Comparison of ENCODE assay signal across 1 cellular context in the genomic region with DNA sequence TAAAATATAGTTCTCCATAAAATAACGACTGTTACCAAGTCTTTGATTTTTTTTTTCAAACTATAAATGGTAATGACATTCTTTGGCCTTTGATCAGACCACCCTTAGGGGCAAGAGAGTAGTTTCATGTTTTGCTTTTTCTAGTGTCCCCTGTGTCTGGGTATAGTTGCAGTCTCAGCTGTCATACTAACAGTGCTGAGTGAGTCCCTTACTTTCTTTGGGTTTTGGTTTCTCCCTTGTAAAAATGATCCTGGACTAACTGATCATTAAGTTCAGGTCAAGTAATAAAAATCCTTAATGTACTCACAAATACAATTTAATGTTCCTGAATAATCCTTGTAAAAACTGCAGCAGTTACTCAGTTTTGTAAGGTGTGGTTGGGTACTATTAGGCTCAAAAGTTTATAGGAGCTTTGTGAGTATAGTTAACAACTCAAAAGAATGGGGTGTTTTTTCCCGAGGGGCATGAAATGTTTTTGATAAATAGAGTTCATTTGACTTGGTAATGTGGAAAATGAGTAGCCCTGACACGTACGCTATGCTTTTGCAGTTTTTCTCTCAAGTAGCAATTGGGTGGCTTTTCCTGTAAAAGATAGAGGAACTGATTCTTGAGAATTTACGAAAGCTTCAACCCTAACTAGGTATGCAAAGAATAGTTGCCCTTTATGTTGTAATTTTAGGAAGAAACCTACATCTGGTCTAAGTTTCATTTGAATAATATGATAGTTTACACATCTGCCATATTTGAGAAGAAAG.
TF ChIP-seq lines count a peak whose summit lies in the region.

No MANE protein-coding gene starts in this region.

TF ChIP-seq in GM12878, 131 proteins besides CTCF, POLR2A, EP300 and RAD21 (continued from another document and continues in another):
- TF ChIP-seq BCL3 (IDR thresholded peaks at IDR 0.05; ENCODE audit: borderline replicate concordance, insufficient read depth, low read depth, low read length, poor library complexity, severe bottlenecking): no peak
- TF ChIP-seq CBX3 (IDR thresholded peaks at IDR 0.05; ENCODE audit: borderline replicate concordance, low read depth): no peak
- no peak for TF ChIP-seq FOS (IDR thresholded peaks at IDR 0.05; ENCODE audit: borderline replicate concordance, extremely low read depth, insufficient read length)
- TF ChIP-seq BHLHE40 (IDR thresholded peaks at IDR 0.05; ENCODE audit: borderline replicate concordance in 1 of 2, low read depth in 2 of 2, low read length in 1 of 2): peak; percentile 6 to 75; a peak in 3 of 4 replicates
- TF ChIP-seq SKIL (IDR thresholded peaks at IDR 0.05; ENCODE audit: low read depth, poor library complexity, severe bottlenecking): peak; percentile 63
- TF ChIP-seq HDGF (IDR thresholded peaks at IDR 0.05): no peak
- no peak for TF ChIP-seq RBBP5 (conservative IDR thresholded peaks at IDR 0.05)
- TF ChIP-seq NRF1 (conservative IDR thresholded peaks at IDR 0.05; ENCODE audit: low read depth, low read length): no peak
- TF ChIP-seq, protein P1, sequence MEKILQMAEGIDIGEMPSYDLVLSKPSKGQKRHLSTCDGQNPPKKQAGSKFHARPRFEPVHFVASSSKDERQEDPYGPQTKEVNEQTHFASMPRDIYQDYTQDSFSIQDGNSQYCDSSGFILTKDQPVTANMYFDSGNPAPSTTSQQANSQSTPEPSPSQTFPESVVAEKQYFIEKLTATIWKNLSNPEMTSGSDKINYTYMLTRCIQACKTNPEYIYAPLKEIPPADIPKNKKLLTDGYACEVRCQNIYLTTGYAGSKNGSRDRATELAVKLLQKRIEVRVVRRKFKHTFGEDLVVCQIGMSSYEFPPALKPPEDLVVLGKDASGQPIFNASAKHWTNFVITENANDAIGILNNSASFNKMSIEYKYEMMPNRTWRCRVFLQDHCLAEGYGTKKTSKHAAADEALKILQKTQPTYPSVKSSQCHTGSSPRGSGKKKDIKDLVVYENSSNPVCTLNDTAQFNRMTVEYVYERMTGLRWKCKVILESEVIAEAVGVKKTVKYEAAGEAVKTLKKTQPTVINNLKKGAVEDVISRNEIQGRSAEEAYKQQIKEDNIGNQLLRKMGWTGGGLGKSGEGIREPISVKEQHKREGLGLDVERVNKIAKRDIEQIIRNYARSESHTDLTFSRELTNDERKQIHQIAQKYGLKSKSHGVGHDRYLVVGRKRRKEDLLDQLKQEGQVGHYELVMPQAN (conservative IDR thresholded peaks at IDR 0.05): 0 out of 2 replicates have a peak, but pooled peaks have one; percentile 28
- peak; percentile 97 for TF ChIP-seq STAT3 (IDR thresholded peaks at IDR 0.05; ENCODE audit: low read depth, low read length)
- 0 out of 2 replicates have a peak, but pooled peaks have one; percentile 28 for TF ChIP-seq PML (IDR thresholded peaks at IDR 0.05; ENCODE audit: low read length)
- 0 out of 2 replicates have a peak, but pooled peaks have one; percentile 62 for TF ChIP-seq CREM (IDR thresholded peaks at IDR 0.05; ENCODE audit: low read depth)
- 0 out of 2 replicates have a peak, but pooled peaks have one; percentile 22 for TF ChIP-seq ZNF384 (IDR thresholded peaks at IDR 0.05; ENCODE audit: borderline replicate concordance, low read depth, low read length)
- no peak for TF ChIP-seq NFYA (IDR thresholded peaks at IDR 0.05; ENCODE audit: borderline replicate concordance, low read depth, low read length)
- TF ChIP-seq TARDBP (IDR thresholded peaks at IDR 0.05; ENCODE audit: borderline replicate concordance): no peak
- TF ChIP-seq, protein P2, sequence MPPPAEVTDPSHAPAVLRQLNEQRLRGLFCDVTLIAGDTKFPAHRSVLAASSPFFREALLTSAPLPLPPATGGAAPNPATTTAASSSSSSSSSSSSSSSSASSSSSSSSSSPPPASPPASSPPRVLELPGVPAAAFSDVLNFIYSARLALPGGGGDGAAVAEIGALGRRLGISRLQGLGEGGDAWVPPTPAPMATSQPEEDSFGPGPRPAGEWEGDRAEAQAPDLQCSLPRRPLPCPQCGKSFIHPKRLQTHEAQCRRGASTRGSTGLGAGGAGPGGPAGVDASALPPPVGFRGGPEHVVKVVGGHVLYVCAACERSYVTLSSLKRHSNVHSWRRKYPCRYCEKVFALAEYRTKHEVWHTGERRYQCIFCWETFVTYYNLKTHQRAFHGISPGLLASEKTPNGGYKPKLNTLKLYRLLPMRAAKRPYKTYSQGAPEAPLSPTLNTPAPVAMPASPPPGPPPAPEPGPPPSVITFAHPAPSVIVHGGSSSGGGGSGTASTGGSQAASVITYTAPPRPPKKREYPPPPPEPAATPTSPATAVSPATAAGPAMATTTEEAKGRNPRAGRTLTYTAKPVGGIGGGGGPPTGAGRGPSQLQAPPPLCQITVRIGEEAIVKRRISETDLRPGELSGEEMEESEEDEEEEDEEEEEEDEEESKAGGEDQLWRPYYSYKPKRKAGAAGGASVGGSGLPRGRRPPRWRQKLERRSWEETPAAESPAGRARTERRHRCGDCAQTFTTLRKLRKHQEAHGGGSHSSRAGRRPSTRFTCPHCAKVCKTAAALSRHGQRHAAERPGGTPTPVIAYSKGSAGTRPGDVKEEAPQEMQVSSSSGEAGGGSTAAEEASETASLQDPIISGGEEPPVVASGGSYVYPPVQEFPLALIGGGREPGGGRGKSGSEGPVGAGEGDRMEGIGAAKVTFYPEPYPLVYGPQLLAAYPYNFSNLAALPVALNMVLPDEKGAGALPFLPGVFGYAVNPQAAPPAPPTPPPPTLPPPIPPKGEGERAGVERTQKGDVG (CRISPR knock-in tag; IDR thresholded peaks at IDR 0.05): no peak
- no peak for TF ChIP-seq RAD51 (IDR thresholded peaks at IDR 0.05)
- TF ChIP-seq, protein P3, sequence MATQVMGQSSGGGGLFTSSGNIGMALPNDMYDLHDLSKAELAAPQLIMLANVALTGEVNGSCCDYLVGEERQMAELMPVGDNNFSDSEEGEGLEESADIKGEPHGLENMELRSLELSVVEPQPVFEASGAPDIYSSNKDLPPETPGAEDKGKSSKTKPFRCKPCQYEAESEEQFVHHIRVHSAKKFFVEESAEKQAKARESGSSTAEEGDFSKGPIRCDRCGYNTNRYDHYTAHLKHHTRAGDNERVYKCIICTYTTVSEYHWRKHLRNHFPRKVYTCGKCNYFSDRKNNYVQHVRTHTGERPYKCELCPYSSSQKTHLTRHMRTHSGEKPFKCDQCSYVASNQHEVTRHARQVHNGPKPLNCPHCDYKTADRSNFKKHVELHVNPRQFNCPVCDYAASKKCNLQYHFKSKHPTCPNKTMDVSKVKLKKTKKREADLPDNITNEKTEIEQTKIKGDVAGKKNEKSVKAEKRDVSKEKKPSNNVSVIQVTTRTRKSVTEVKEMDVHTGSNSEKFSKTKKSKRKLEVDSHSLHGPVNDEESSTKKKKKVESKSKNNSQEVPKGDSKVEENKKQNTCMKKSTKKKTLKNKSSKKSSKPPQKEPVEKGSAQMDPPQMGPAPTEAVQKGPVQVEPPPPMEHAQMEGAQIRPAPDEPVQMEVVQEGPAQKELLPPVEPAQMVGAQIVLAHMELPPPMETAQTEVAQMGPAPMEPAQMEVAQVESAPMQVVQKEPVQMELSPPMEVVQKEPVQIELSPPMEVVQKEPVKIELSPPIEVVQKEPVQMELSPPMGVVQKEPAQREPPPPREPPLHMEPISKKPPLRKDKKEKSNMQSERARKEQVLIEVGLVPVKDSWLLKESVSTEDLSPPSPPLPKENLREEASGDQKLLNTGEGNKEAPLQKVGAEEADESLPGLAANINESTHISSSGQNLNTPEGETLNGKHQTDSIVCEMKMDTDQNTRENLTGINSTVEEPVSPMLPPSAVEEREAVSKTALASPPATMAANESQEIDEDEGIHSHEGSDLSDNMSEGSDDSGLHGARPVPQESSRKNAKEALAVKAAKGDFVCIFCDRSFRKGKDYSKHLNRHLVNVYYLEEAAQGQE (IDR thresholded peaks at IDR 0.05; ENCODE audit: low read depth, low read length): no peak
- peak; percentile 43 for TF ChIP-seq E2F8 (IDR thresholded peaks at IDR 0.05; ENCODE audit: low read depth, partially characterized antibody)
- no peak for TF ChIP-seq MYC (IDR thresholded peaks at IDR 0.05; ENCODE audit: insufficient read depth, insufficient read length, insufficient replicate concordance, low read length, severe bottlenecking)
- TF ChIP-seq POU2F2 (IDR thresholded peaks at IDR 0.05; ENCODE audit: borderline replicate concordance, low read depth, low read length): peak; percentile 61; the same call in 1 of the 3 replicates
- TF ChIP-seq BCL11A (IDR thresholded peaks at IDR 0.05; ENCODE audit: low read depth, low read length): 0 out of 2 replicates have a peak, but pooled peaks have one; percentile 49
- TF ChIP-seq MXI1 (IDR thresholded peaks at IDR 0.05; ENCODE audit: low read depth, low read length): peak; percentile 52; the same call in 1 of the 2 replicates
- 0 out of 2 replicates have a peak, but pooled peaks have one; percentile 64 for TF ChIP-seq BACH1 (IDR thresholded peaks at IDR 0.05; ENCODE audit: borderline replicate concordance)
- peak; percentile 59 for TF ChIP-seq NBN (IDR thresholded peaks at IDR 0.05)
- TF ChIP-seq IKZF2 (IDR thresholded peaks at IDR 0.05): peak; percentile 77 to 80; a peak in 3 of 4 replicates
- no peak for TF ChIP-seq MYB (IDR thresholded peaks at IDR 0.05; ENCODE audit: borderline replicate concordance, low read depth, low read length)
- TF ChIP-seq ATF7 (IDR thresholded peaks at IDR 0.05; ENCODE audit: low read depth): peak; percentile 72
- no peak; the same call in 1 of the 2 replicates for TF ChIP-seq POLR2AphosphoS2 (IDR thresholded peaks at IDR 0.05; ENCODE audit: low read depth, low read length)
- TF ChIP-seq CEBPB (IDR thresholded peaks at IDR 0.05; ENCODE audit: borderline replicate concordance in 1 of 2, low read depth in 2 of 2, low read length in 2 of 2): no peak
- TF ChIP-seq ZBTB40 (IDR thresholded peaks at IDR 0.05; ENCODE audit: borderline replicate concordance): no peak
- TF ChIP-seq GATAD2B (conservative IDR thresholded peaks at IDR 0.05; ENCODE audit: low read depth): no peak; the same call in 1 of the 2 replicates
- TF ChIP-seq FOXM1 (IDR thresholded peaks at IDR 0.05; ENCODE audit: low read depth, low read length): peak; percentile 61
- TF ChIP-seq DPF2 (IDR thresholded peaks at IDR 0.05): peak; percentile 75; the same call in 1 of the 2 replicates
- TF ChIP-seq CHD1 (IDR thresholded peaks at IDR 0.05; ENCODE audit: low read depth, low read length): peak; percentile 55; the same call in 1 of the 2 replicates
